Comparison of ENCODE assay signal across 11 cellular contexts in the genomic region with DNA sequence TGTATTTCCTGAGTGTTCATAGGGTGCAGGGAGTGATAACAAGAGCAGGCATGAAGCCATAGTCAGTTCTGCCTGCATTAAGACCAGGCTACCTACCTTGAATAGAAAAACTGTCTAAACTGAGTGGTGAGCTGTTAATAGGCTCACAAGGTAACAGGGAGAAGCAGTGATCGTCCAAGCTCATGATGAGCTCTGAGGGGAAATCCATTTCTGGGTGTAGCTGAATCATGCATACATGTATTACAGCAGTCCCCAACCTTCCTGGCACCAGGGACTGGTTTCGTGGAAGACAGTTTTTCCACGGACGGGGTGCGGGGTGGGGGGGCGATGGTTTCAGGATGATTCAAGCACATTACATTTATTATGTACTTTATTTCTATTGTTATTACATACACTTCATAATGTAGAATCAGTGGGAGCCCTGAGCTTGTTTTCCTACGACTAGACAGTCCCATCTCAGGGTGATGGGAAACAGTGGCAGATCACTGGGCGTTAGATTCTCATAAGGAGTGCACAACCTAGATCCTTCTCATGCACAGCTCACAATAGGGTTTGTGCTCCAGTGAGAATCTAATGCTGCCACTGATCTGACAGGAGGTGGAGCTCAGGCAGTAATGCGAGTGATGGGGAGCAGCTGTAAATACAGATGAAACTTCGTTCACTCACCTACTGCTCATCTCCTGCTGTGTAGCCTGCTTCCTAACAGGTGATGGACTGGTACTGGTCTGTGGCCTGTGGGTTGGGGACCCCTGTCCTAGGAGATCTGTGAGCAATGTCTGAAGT.
DNase-seq lines count a peak whose midpoint lies in the region; ATAC-seq and TF ChIP-seq lines count a peak whose summit lies in the region.
"Had no signal": no experiment of that assay in that cellular context is flagged by ENCODE, and none has a peak within 500 bp of the region (broad histone marks: within the 10 kb centered on the region; RNA-seq: fewer than 3 reads in every experiment).

No MANE protein-coding gene starts in this region.

- H4K8ac ChIP-seq in IMR-90 (ENCODE audit: low read depth in 2 of 2, low read length in 2 of 2) = 0 out of 4 replicates have a peak overlapping the region, but pooled peaks of 1 of the 2 experiments have one; percentile 5

- H3K4me1 ChIP-seq in IMR-90 (ENCODE audit: control insufficient read depth, insufficient read depth, low read length) = peaks cover 4% of the 10 kb centered on the region; the same call in 1 of the 2 replicates
- H3K4me1 ChIP-seq in OCI-LY7 (ENCODE audit: insufficient read depth, low read length, poor library complexity, severe bottlenecking) = no peaks in the 10 kb centered on the region

- H3K27me3 ChIP-seq in IMR-90 (ENCODE audit: control insufficient read depth, insufficient read depth, low read length) = no peaks in the 10 kb centered on the region

- no peak overlapping the region for H2AK9ac ChIP-seq in IMR-90 (replicated peaks; ENCODE audit: low read depth, low read length, poor library complexity)

- H3K4me2 ChIP-seq in IMR-90 (ENCODE audit: low read depth, low read length) (no peak overlapping the region), OCI-LY7 (ENCODE audit: low read length) (no peak overlapping the region)

- WGBS in IMR-90 (ENCODE audit: extremely low coverage in 2 of 2, insufficient read length in 1 of 2), 2 experiments = no CpG with 5 or more reads among the region's 10 CpGs

- intact Hi-C loops in IMR-90 (cut with micrococcal nuclease) = no loop called here
- intact Hi-C loops in OCI-LY7 (cut with micrococcal nuclease; ENCODE audit: unreplicated experiment) = no loop called here

- no TSS peak for BruUV-seq in IMR-90 (replicated peaks; lab: Mats Ljungman, UMichigan)
- BruUV-seq in OCI-LY7 (replicated peaks; lab: Mats Ljungman, UMichigan) = no TSS peak

- no peak overlapping the region for H3K4me3 Mint-ChIP-seq in stimulated activated naive B cell treated with anti-CD40 and anti-IgM and Interleukin-4, amounts not matched to agents 10 μg/mL and 1 μg/mL and 100 μg/mL, for 72 hours

- H3K9me1 ChIP-seq in IMR-90 (ENCODE audit: insufficient read depth, low read length) = peaks cover 4% of the 10 kb centered on the region; the same call in 1 of the 2 replicates

- H3K36me3 ChIP-seq in IMR-90 (ENCODE audit: control insufficient read depth, insufficient read depth, low read length) (no peaks in the 10 kb centered on the region), OCI-LY7 (ENCODE audit: insufficient read depth, low read length) (no peaks in the 10 kb centered on the region)

- no peaks in the 10 kb centered on the region for H3K79me2 ChIP-seq in OCI-LY7 (ENCODE audit: insufficient read depth, low read depth, low read length)

- no peak overlapping the region for H2AFZ ChIP-seq in IMR-90 (replicated peaks; ENCODE audit: low read length, poor library complexity)
- H2AFZ ChIP-seq in OCI-LY7 (ENCODE audit: low read length) = no peak overlapping the region

- H3K23ac ChIP-seq in IMR-90 (ENCODE audit: low read depth, low read length) = no peak overlapping the region

- no peak overlapping the region for H3K56ac ChIP-seq in IMR-90 (ENCODE audit: extremely low read depth, insufficient read depth, low read length)

- CTCF ChIA-PET in IMR-90 (lab: Yijun Ruan, JAX) = no interaction called here
- CTCF ChIA-PET in OCI-LY7 (lab: Charles Lee; ENCODE audit: unreplicated experiment) = no interaction called here
- CTCF ChIA-PET in RWPE1 (lab: Yijun Ruan, JAX) = interaction anchor here (0.6 kb wide), 2 partner anchors 50 to 987 kb away, joined by 3 to 5 read pairs; no protein-coding TSS in a partner anchor

- TF ChIP-seq CTCF in IMR-90 (conservative IDR thresholded peaks at IDR 0.05; ENCODE audit: low read depth, low read length) (no peak), OCI-LY7 (conservative IDR thresholded peaks at IDR 0.05; ENCODE audit: low read length) (no peak), RWPE1 (conservative IDR thresholded peaks at IDR 0.05; ENCODE audit: low read depth) (no peak)

- H3K9me3 ChIP-seq in IMR-90 (ENCODE audit: control insufficient read depth, insufficient read depth, low read length) = no peaks in the 10 kb centered on the region
- no peaks in the 10 kb centered on the region for H3K9me3 ChIP-seq in OCI-LY7 (ENCODE audit: low read length)

- H3K4ac ChIP-seq in IMR-90 (ENCODE audit: low read depth, low read length) = peak overlapping the region; percentile 39

- H2BK5ac ChIP-seq in IMR-90 (ENCODE audit: low read depth, low read length, poor library complexity, severe bottlenecking) = no peak overlapping the region

- no peak overlapping the region for H3K14ac ChIP-seq in IMR-90 (replicated peaks; ENCODE audit: low read depth, low read length)

- no peak overlapping the region for H3K18ac ChIP-seq in IMR-90 (ENCODE audit: low read depth, low read length)

- H3K36me3 Mint-ChIP-seq in activated naive CD4-positive, alpha-beta T cell treated with anti-CD3 and anti-CD28 coated beads, Interleukin-2, amount 50 U/mL, for 72 hours = peaks cover 0 to 18% of the 10 kb centered on the region in 2 donors
- H3K36me3 Mint-ChIP-seq in stimulated activated naive B cell treated with anti-CD40 and anti-IgM and Interleukin-4, amounts not matched to agents 10 μg/mL and 1 μg/mL and 100 μg/mL, for 72 hours = no peaks in the 10 kb centered on the region

- TF ChIP-seq RAD21 in IMR-90 (IDR thresholded peaks at IDR 0.05; ENCODE audit: low read length) = no peak

- H3K9me2 ChIP-seq in OCI-LY7 (ENCODE audit: insufficient read depth, low read length) = no peaks in the 10 kb centered on the region

- ATAC-seq in GM21447 (IDR thresholded peaks at IDR 0.05; ENCODE audit: unreplicated experiment) (peak; percentile 20), IMR-90 (ENCODE audit: low read depth) (no peak)
- ATAC-seq in activated naive CD4-positive, alpha-beta T cell treated with anti-CD3 and anti-CD28 coated beads, Interleukin-2, amount 50 U/mL, for 72 hours = peak; percentile 82 to 94
- ATAC-seq in stimulated activated naive B cell treated with anti-CD40 and anti-IgM and Interleukin-4, amounts not matched to agents 10 μg/mL and 1 μg/mL and 100 μg/mL, for 72 hours (replicated peaks) = peak; percentile 85 to 86
- ATAC-seq: left cardiac atrium had no signal

- no peak overlapping the region for H3K9ac ChIP-seq in IMR-90 (ENCODE audit: low read depth, low read length)

- in situ Hi-C loops in IMR-90 (cut with MboI; ENCODE audit: low sequenced_read_pairs) = no loop called here

- POLR2A ChIA-PET in IMR-90 (lab: Charles Lee; ENCODE audit: unreplicated experiment) = no interaction called here
- POLR2A ChIA-PET in OCI-LY7 (lab: Charles Lee) = no interaction called here
- POLR2A ChIA-PET in RWPE1 (lab: Yijun Ruan, JAX; ENCODE audit: low non-redundant PET) = no interaction called here

- H3K27ac Mint-ChIP-seq in activated naive CD4-positive, alpha-beta T cell treated with anti-CD3 and anti-CD28 coated beads, Interleukin-2, amount 50 U/mL, for 72 hours = peak overlapping the region; percentile 79 to 93
- no peak overlapping the region for H3K27ac Mint-ChIP-seq in stimulated activated naive B cell treated with anti-CD40 and anti-IgM and Interleukin-4, amounts not matched to agents 10 μg/mL and 1 μg/mL and 100 μg/mL, for 72 hours

- DNase-seq in IMR-90 (no peak), Ammon's horn (ENCODE audit: low spot score) (no peak), OCI-LY7 (ENCODE audit: low spot score) (no peak), DMS53 (lab: John Stamatoyannopoulos, UW) (no peak), RWPE1 (ENCODE audit: low spot score) (no peak)
- peak; percentile 38 to 70 for DNase-seq in activated naive CD4-positive, alpha-beta T cell treated with anti-CD3 and anti-CD28 coated beads, Interleukin-2, amount 50 U/mL, for 72 hours (ENCODE audit: low spot score in 2 of 2)
- DNase-seq in stimulated activated naive B cell treated with anti-CD40 and anti-IgM and Interleukin-4, amounts not matched to agents 10 μg/mL and 1 μg/mL and 100 μg/mL, for 72 hours = peak; percentile 15
- DNase-seq: left cardiac atrium, NCI-H2171 treated with DMSO at 0.1 percent for 48 hours had no signal

- H2BK15ac ChIP-seq in IMR-90 (ENCODE audit: low read depth, low read length) = peak overlapping the region; percentile 52; the same call in 2 of the 3 replicates

- H2BK120ac ChIP-seq in IMR-90 (ENCODE audit: low read depth, low read length) = no peak overlapping the region; the same call in 1 of the 2 replicates

- H3K27me3 Mint-ChIP-seq in stimulated activated naive B cell treated with anti-CD40 and anti-IgM and Interleukin-4, amounts not matched to agents 10 μg/mL and 1 μg/mL and 100 μg/mL, for 72 hours = peaks cover 0 to 4% of the 10 kb centered on the region in 2 donors

- H2AK5ac ChIP-seq in IMR-90 (ENCODE audit: low read depth, low read length) = peak overlapping the region; percentile 9; the same call in 1 of the 2 replicates

- H4K91ac ChIP-seq in IMR-90 (ENCODE audit: insufficient read depth, low read depth, low read length) = no peak overlapping the region

- H3K9me3 Mint-ChIP-seq in activated naive CD4-positive, alpha-beta T cell treated with anti-CD3 and anti-CD28 coated beads, Interleukin-2, amount 50 U/mL, for 72 hours = peaks cover 0 to 5% of the 10 kb centered on the region in 2 donors
- H3K9me3 Mint-ChIP-seq in stimulated activated naive B cell treated with anti-CD40 and anti-IgM and Interleukin-4, amounts not matched to agents 10 μg/mL and 1 μg/mL and 100 μg/mL, for 72 hours = peaks cover 0 to 2% of the 10 kb centered on the region in 2 donors

- dilution Hi-C loops in IMR-90 (cut with HindIII; ENCODE audit: low sequenced_read_pairs, unreplicated experiment) = no loop called here

- H3K79me1 ChIP-seq in IMR-90 (ENCODE audit: low read depth in 1 of 2, low read length in 2 of 2) = no peaks in the 10 kb centered on the region

- TF ChIP-seq POLR2A in IMR-90 (IDR thresholded peaks at IDR 0.05; ENCODE audit: low read depth, low read length) = no peak

- H3K27ac ChIP-seq in IMR-90 (ENCODE audit: insufficient read depth, low read length) (no peak overlapping the region), OCI-LY7 (ENCODE audit: low read depth, low read length, poor library complexity, severe bottlenecking) (no peak overlapping the region), RWPE1 (no peak overlapping the region)
- H3K27ac ChIP-seq: skin epidermis had no signal

- H3K4me1 Mint-ChIP-seq in stimulated activated naive B cell treated with anti-CD40 and anti-IgM and Interleukin-4, amounts not matched to agents 10 μg/mL and 1 μg/mL and 100 μg/mL, for 72 hours = peaks cover 12 to 25% of the 10 kb centered on the region in 2 donors

- H4K5ac ChIP-seq in IMR-90 (ENCODE audit: low read depth, low read length) = no peak overlapping the region

- H4K20me1 ChIP-seq in IMR-90 (ENCODE audit: insufficient read depth, low read length) (no peaks in the 10 kb centered on the region), OCI-LY7 (ENCODE audit: insufficient read depth, low read length) (no peaks in the 10 kb centered on the region)

- no peak overlapping the region; the same call in 1 of the 2 replicates for H2BK20ac ChIP-seq in IMR-90 (ENCODE audit: low read depth, low read length)

- H3K4me3 ChIP-seq in IMR-90 (ENCODE audit: insufficient read depth, low read depth, low read length) (no peak overlapping the region), OCI-LY7 (ENCODE audit: low read depth, low read length, poor library complexity, severe bottlenecking) (no peak overlapping the region)
- H3K4me3 ChIP-seq: skin epidermis had no signal

TF ChIP-seq in IMR-90, 13 proteins besides CTCF, POLR2A, EP300 and RAD21:
- no peak for TF ChIP-seq NFE2L2 (IDR thresholded peaks at IDR 0.05; ENCODE audit: low read depth, low read length)

Comparison
In these comparisons a context has a peak if more than half of its experiments do, and no peak if none do; other contexts are left out.
1. DNase-seq: peak in activated naive CD4-positive, alpha-beta T cell treated with anti-CD3 and anti-CD28 coated beads, Interleukin-2, amount 50 U/mL, for 72 hours (2 of 2) and stimulated activated naive B cell treated with anti-CD40 and anti-IgM and Interleukin-4, amounts not matched to agents 10 μg/mL and 1 μg/mL and 100 μg/mL, for 72 hours (single experiment); none in IMR-90 (single experiment), Ammon's horn (single experiment), OCI-LY7 (single experiment), DMS53 (single experiment) and RWPE1 (single experiment).